In genomic region chr16:2150418-2151187, GRCh38 we compare ENCODE assay signal across 8 cellular contexts. TPM values are rescaled to one million over a fixed set of nuclear protein-coding genes. Genes with fewer than 3 reads are reported as not detected.
DNase-seq lines count a peak whose midpoint lies in the region; ATAC-seq, FAIRE-seq and TF ChIP-seq lines count a peak whose summit lies in the region.

No MANE protein-coding gene starts in this region.

- no peak overlapping the region for H3K4me3 ChIP-seq in colonic mucosa

- FAIRE-seq in GM12891 (lab: Jason Lieb, UNC), result no peak

- H3K27ac ChIP-seq in colonic mucosa, result no peak overlapping the region

- TF ChIP-seq POLR2A in GM12891 (IDR thresholded peaks at IDR 0.05; ENCODE audit: low read depth, low read length), result no peak

- ATAC-seq in HG02763 (IDR thresholded peaks at IDR 0.05; ENCODE audit: unreplicated experiment), result no peak

- no peak for TF ChIP-seq CTCF in colonic mucosa (IDR thresholded peaks at IDR 0.05)

- no peaks in the 10 kb centered on the region for H3K27me3 ChIP-seq in colonic mucosa

- DNase-seq in activated CD4-positive, alpha-beta T cell treated with anti-CD3 and anti-CD28 coated beads, Interleukin-2, amount 50 U/mL, for 48 hours, result peak; percentile 49 to 58
- DNase-seq in activated CD4-positive, alpha-beta T cell treated with anti-CD3 and anti-CD28 coated beads, Interleukin-2, amount 50 U/mL, for 4 hours, result no peak
- peak; percentile 93 for DNase-seq in NCI-H446 treated with DMSO at 0.1 percent for 48 hours (lab: John Stamatoyannopoulos, UW)
- peak; percentile 68 for DNase-seq in colonic mucosa
- peak; percentile 31 for DNase-seq in stimulated activated CD4-positive, alpha-beta T cell treated with anti-CD3 and anti-CD28 coated beads, Interleukin-4, amount 100 ng/mL, for 24 hours
- no peak for DNase-seq in effector CD8-positive, alpha-beta T cell (lab: John Stamatoyannopoulos, UW)
- no peak for DNase-seq in GM12891 (ENCODE audit: insufficient read length, low spot score)

- peaks cover 44% of the 10 kb centered on the region for H3K4me1 ChIP-seq in colonic mucosa

- no peaks in the 10 kb centered on the region for H3K9me3 ChIP-seq in colonic mucosa

- intact Hi-C loops in colonic mucosa (cut with DNase I), result no loop called here

- H3K36me3 ChIP-seq in colonic mucosa, result no peaks in the 10 kb centered on the region

- peak overlapping the region; percentile 51 to 78 for H3K9ac ChIP-seq in colonic mucosa (ENCODE audit: low read depth in 2 of 2, low read length in 2 of 2)

TF ChIP-seq in GM12891, 5 proteins besides CTCF, POLR2A, EP300 and RAD21:
- TF ChIP-seq PAX5 (IDR thresholded peaks at IDR 0.05; ENCODE audit: insufficient read depth, low read length, severe bottlenecking) (no peak), SPI1 (IDR thresholded peaks at IDR 0.05; ENCODE audit: low read depth, low read length) (no peak), POLR2AphosphoS5 (IDR thresholded peaks at IDR 0.05; ENCODE audit: low read depth, low read length) (no peak), TAF1 (IDR thresholded peaks at IDR 0.05; ENCODE audit: low read depth, low read length) (no peak), POU2F2 (IDR thresholded peaks at IDR 0.05; ENCODE audit: low read depth, low read length) (no peak)

RNA-seq across cellular contexts. Expression of gene RAB26, which starts 2.2 kb away (rescaled TPM):
- 10 to 100 TPM; 18.2 to 24.5 TPM for total RNA-seq in colonic mucosa
- 0.82 TPM for polyA plus RNA-seq in GM12891 (2012; ENCODE audit: low read depth, missing spikeins)

RNA-seq across cellular contexts. Expression of gene TRAF7, which starts 5.0 kb away (rescaled TPM):
- 100 to 1,000 TPM; 102 to 131 TPM for total RNA-seq in colonic mucosa
- polyA plus RNA-seq in GM12891 (2012; ENCODE audit: low read depth, missing spikeins), result 38.2 TPM

RNA-seq across cellular contexts. Expression of gene PKD1, which starts 14.9 kb away (rescaled TPM):
- 10 to 100 TPM; 48.2 to 83.5 TPM for total RNA-seq in colonic mucosa
- polyA plus RNA-seq in GM12891 (2012; ENCODE audit: low read depth, missing spikeins), result 24.2 TPM

RNA-seq across cellular contexts. Expression of gene CASKIN1, which starts 45.8 kb away (rescaled TPM):
- total RNA-seq in colonic mucosa, result under 1 TPM; 0.07 to 0.27 TPM
- polyA plus RNA-seq in GM12891 (2012; ENCODE audit: low read depth, missing spikeins), result 0.55 TPM

RNA-seq across cellular contexts. Expression of gene MLST8, which starts 54.7 kb away (rescaled TPM):
- 10 to 100 TPM; 26.5 to 53.5 TPM for total RNA-seq in colonic mucosa
- 51.9 TPM for polyA plus RNA-seq in GM12891 (2012; ENCODE audit: low read depth, missing spikeins)

Comparison
In these comparisons a context has a peak if more than half of its experiments do, and no peak if none do; other contexts are left out.
1. DNase-seq: peak in activated CD4-positive, alpha-beta T cell treated with anti-CD3 and anti-CD28 coated beads, Interleukin-2, amount 50 U/mL, for 48 hours (2 of 2), NCI-H446 treated with DMSO at 0.1 percent for 48 hours (single experiment), colonic mucosa (single experiment) and stimulated activated CD4-positive, alpha-beta T cell treated with anti-CD3 and anti-CD28 coated beads, Interleukin-4, amount 100 ng/mL, for 24 hours (single experiment); none in activated CD4-positive, alpha-beta T cell treated with anti-CD3 and anti-CD28 coated beads, Interleukin-2, amount 50 U/mL, for 4 hours (0 of 2), effector CD8-positive, alpha-beta T cell (single experiment) and GM12891 (single experiment).